Comparison of ENCODE assay signal across 10 cellular contexts in genomic region chr6:33076406-33076934, GRCh38. TPM values are rescaled to one million over a fixed set of nuclear protein-coding genes. Genes with fewer than 3 reads are reported as not detected.
DNase-seq lines count a peak whose midpoint lies in the region; ATAC-seq, FAIRE-seq and TF ChIP-seq lines count a peak whose summit lies in the region.
"Had no signal": no experiment of that assay in that cellular context is flagged by ENCODE, and none has a peak within 500 bp of the region (broad histone marks: within the 10 kb centered on the region; RNA-seq: fewer than 3 reads in every experiment).

No MANE protein-coding gene starts in this region.

- H3K9me3 ChIP-seq in SU-DHL-6 (ENCODE audit: insufficient read depth, low read length) (no peaks in the 10 kb centered on the region), right lobe of liver (no peaks in the 10 kb centered on the region), suprapubic skin (no peaks in the 10 kb centered on the region), pancreas (no peaks in the 10 kb centered on the region)
- H3K9me3 ChIP-seq: SJCRH30 had no signal

- WGBS in right lobe of liver (ENCODE audit: insufficient coverage, low coverage, low lambda C conversion rate, missing lambda C conversion rate) = 33% methylated on average over 2 of the region's 3 CpGs
- 60% methylated on average over 3 of the region's 3 CpGs for WGBS in suprapubic skin
- 61 to 67% methylated on average over 3 of the region's 3 CpGs for WGBS in pancreas, 2 donors

- no peak for TF ChIP-seq EP300 in suprapubic skin (IDR thresholded peaks at IDR 0.05)

- peaks cover 57% of the 10 kb centered on the region for H3K79me2 ChIP-seq in SU-DHL-6 (ENCODE audit: insufficient read depth, low read length)

- intact Hi-C loops in right lobe of liver (cut with DNase I) = no loop called here
- intact Hi-C loops in pancreas (cut with DNase I) = no loop called here

- H3K9me2 ChIP-seq in SU-DHL-6 (replicated peaks; ENCODE audit: insufficient read depth, low read length) = no peaks in the 10 kb centered on the region

- no peak overlapping the region for H2AFZ ChIP-seq in SU-DHL-6 (ENCODE audit: low read depth, low read length, severe bottlenecking)

- H3K4me1 ChIP-seq in right lobe of liver = peaks cover 0 to 7% (median 0%) of the 10 kb centered on the region in 4 donors
- H3K4me1 ChIP-seq in suprapubic skin = peaks cover 11% of the 10 kb centered on the region
- H3K4me1 ChIP-seq in pancreas = peaks cover 0 to under 1% (median 0%) of the 10 kb centered on the region in 3 donors
- H3K4me1 ChIP-seq: SJCRH30 had no signal

- no peak for FAIRE-seq in pancreas (lab: Jason Lieb, UNC)

- no peaks in the 10 kb centered on the region for H3K27me3 Mint-ChIP-seq in activated CD8-positive, alpha-beta memory T cell treated with anti-CD3 and anti-CD28 coated beads, Interleukin-2, amount 10 ng/mL, durations not matched to agents 7 days and 5 days

- no peak for TF ChIP-seq CTCF in SU-DHL-6 (IDR thresholded peaks at IDR 0.05; ENCODE audit: insufficient read depth, low read length, poor library complexity, severe bottlenecking)
- no peak for TF ChIP-seq CTCF in right lobe of liver (IDR thresholded peaks at IDR 0.05)
- no peak for TF ChIP-seq CTCF in suprapubic skin (IDR thresholded peaks at IDR 0.05)
- no peak for TF ChIP-seq CTCF in GM13976 (IDR thresholded peaks at IDR 0.05; ENCODE audit: borderline replicate concordance, control extremely low read depth, extremely low read depth, insufficient read depth, missing control alignments)
- TF ChIP-seq CTCF in pancreas (IDR thresholded peaks at IDR 0.05) = no peak

- peak overlapping the region; percentile 92 for H3K4me2 ChIP-seq in SU-DHL-6 (ENCODE audit: low read depth, low read length, poor library complexity, severe bottlenecking)

- no peak for ATAC-seq in activated CD8-positive, alpha-beta memory T cell treated with anti-CD3 and anti-CD28 coated beads, Interleukin-2, amount 10 ng/mL, durations not matched to agents 7 days and 5 days
- ATAC-seq in right lobe of liver (no peak), pancreas (no peak)

- in situ Hi-C loops in GM13976 (cut with MboI; ENCODE audit: low sequenced_read_pairs, unreplicated experiment) = no loop called here

- H3K27ac Mint-ChIP-seq in activated CD8-positive, alpha-beta memory T cell treated with anti-CD3 and anti-CD28 coated beads, Interleukin-2, amount 10 ng/mL, durations not matched to agents 7 days and 5 days = peak overlapping the region; percentile 90

- CTCF ChIA-PET in activated CD8-positive, alpha-beta memory T cell treated with anti-CD3 and anti-CD28 coated beads, Interleukin-2, amount 10 ng/mL, durations not matched to agents 7 days and 5 days (lab: Charles Lee) = interaction anchor here (0.8 to 1.5 kb wide), 10 partner anchors 9 to 238 kb away, joined by 3 to 9 read pairs (median 3); partner anchors contain the start of gene TAP2

- TF ChIP-seq POLR2A in right lobe of liver (IDR thresholded peaks at IDR 0.05) (no peak), suprapubic skin (IDR thresholded peaks at IDR 0.05) (no peak)

- DNase-seq in activated CD8-positive, alpha-beta memory T cell treated with anti-CD3 and anti-CD28 coated beads, Interleukin-2, amount 10 ng/mL, durations not matched to agents 7 days and 5 days = no peak
- no peak for DNase-seq in activated CD8-positive, alpha-beta memory T cell treated with anti-CD3 and anti-CD28 coated beads, Interleukin-2, amount 50 U/mL, for 4 hours
- DNase-seq in right lobe of liver = no peak
- DNase-seq in suprapubic skin (ENCODE audit: low spot score in 2 of 2) = no peak
- DNase-seq in GM13976 (ENCODE audit: low spot score) = no peak
- no peak for DNase-seq in pancreas
- DNase-seq in GDM1 (lab: John Stamatoyannopoulos, UW) = no peak
- DNase-seq: NCI-H2107 had no signal

- H3K27ac ChIP-seq in SU-DHL-6 (ENCODE audit: low read depth, low read length) (peak overlapping the region; percentile 78), right lobe of liver (peak overlapping the region in 2 of 3 donors; percentile 25 to 57), suprapubic skin (peak overlapping the region; percentile 37), pancreas (peak overlapping the region in 1 of 4 donors; percentile 74)
- H3K27ac ChIP-seq: SJCRH30 had no signal

- peaks cover 34% of the 10 kb centered on the region for H3K36me3 Mint-ChIP-seq in activated CD8-positive, alpha-beta memory T cell treated with anti-CD3 and anti-CD28 coated beads, Interleukin-2, amount 10 ng/mL, durations not matched to agents 7 days and 5 days

- no peaks in the 10 kb centered on the region for H4K20me1 ChIP-seq in SU-DHL-6 (ENCODE audit: low read depth, low read length)

- no peaks in the 10 kb centered on the region for H3K36me3 ChIP-seq in SU-DHL-6 (ENCODE audit: low read length)
- no peaks in the 10 kb centered on the region for H3K36me3 ChIP-seq in right lobe of liver
- H3K36me3 ChIP-seq in suprapubic skin = no peaks in the 10 kb centered on the region
- H3K36me3 ChIP-seq in pancreas = no peaks in the 10 kb centered on the region
- H3K36me3 ChIP-seq: SJCRH30 had no signal

- H3K4me3 ChIP-seq in SU-DHL-6 (ENCODE audit: insufficient read depth, low read length, poor library complexity, severe bottlenecking) = peak overlapping the region; percentile 78
- peak overlapping the region; percentile 22 to 42 (median 28) for H3K4me3 ChIP-seq in right lobe of liver
- H3K4me3 ChIP-seq in suprapubic skin = peak overlapping the region; percentile 37
- peak overlapping the region in 1 of 4 donors; percentile 19 for H3K4me3 ChIP-seq in pancreas
- H3K4me3 ChIP-seq: SJCRH30 had no signal

- H3K9ac ChIP-seq in SU-DHL-6 (ENCODE audit: low read length) = peak overlapping the region; percentile 70

- peaks cover 28% of the 10 kb centered on the region for H3F3A ChIP-seq in SU-DHL-6 (ENCODE audit: insufficient read depth)

- no peaks in the 10 kb centered on the region for H3K27me3 ChIP-seq in SU-DHL-6 (ENCODE audit: low read length)
- H3K27me3 ChIP-seq in right lobe of liver = no peaks in the 10 kb centered on the region
- no peaks in the 10 kb centered on the region for H3K27me3 ChIP-seq in suprapubic skin
- H3K27me3 ChIP-seq in pancreas = peaks cover 0 to 4% (median 0%) of the 10 kb centered on the region in 4 donors
- H3K27me3 ChIP-seq: SJCRH30 had no signal

- peak overlapping the region; percentile 81 for H3K4me3 Mint-ChIP-seq in activated CD8-positive, alpha-beta memory T cell treated with anti-CD3 and anti-CD28 coated beads, Interleukin-2, amount 10 ng/mL, durations not matched to agents 7 days and 5 days

- no peaks in the 10 kb centered on the region for H3K9me3 Mint-ChIP-seq in activated CD8-positive, alpha-beta memory T cell treated with anti-CD3 and anti-CD28 coated beads, Interleukin-2, amount 10 ng/mL, durations not matched to agents 7 days and 5 days (ENCODE audit: low read depth)

- H3K4me1 Mint-ChIP-seq in activated CD8-positive, alpha-beta memory T cell treated with anti-CD3 and anti-CD28 coated beads, Interleukin-2, amount 10 ng/mL, durations not matched to agents 7 days and 5 days = peaks cover 66% of the 10 kb centered on the region

RNA-seq across cellular contexts. Expression of gene HLA-DPB1, which starts 0.7 kb away (rescaled TPM):
- 100 to 1,000 TPM; 113 to 150 TPM for total RNA-seq in activated CD8-positive, alpha-beta memory T cell treated with anti-CD3 and anti-CD28 coated beads, Interleukin-2, amount 10 ng/mL, durations not matched to agents 7 days and 5 days
- total RNA-seq in right lobe of liver (10 to 100 TPM in 5 of 6 experiments, 1 to 10 TPM in 1; 8.6 to 66.7 (median 23.0) TPM), suprapubic skin (10 to 100 TPM; 23.7 to 76.6 (median 51.7) TPM), pancreas (100 to 1,000 TPM in 1 of 6 donors, 10 to 100 TPM in 5; 11.8 to 156 (median 23.3) TPM)
- polyA plus RNA-seq in pancreas = 10 to 100 TPM; 16.7 to 20.8 TPM
- total RNA-seq: SJCRH30 had no signal

RNA-seq across cellular contexts. Expression of gene HLA-DPA1, which starts 3.0 kb away (rescaled TPM):
- total RNA-seq in activated CD8-positive, alpha-beta memory T cell treated with anti-CD3 and anti-CD28 coated beads, Interleukin-2, amount 10 ng/mL, durations not matched to agents 7 days and 5 days = 100 to 1,000 TPM; 276 to 299 TPM
- 10 to 100 TPM; 10.0 to 74.8 (median 26.3) TPM for total RNA-seq in right lobe of liver
- total RNA-seq in suprapubic skin = 100 to 1,000 TPM in 1 of 4 donors, 10 to 100 TPM in 3; 21.1 to 101 (median 91.3) TPM
- 100 to 1,000 TPM in 1 of 6 donors, 10 to 100 TPM in 2, 1 to 10 TPM in 3; 8.7 to 162 (median 13.5) TPM for total RNA-seq in pancreas
- polyA plus RNA-seq in pancreas = 1 to 10 TPM; 5.5 to 9.1 TPM
- total RNA-seq: SJCRH30 had no signal
